8 cellular contexts compared by ENCODE assay signal in genomic region chr17:45316271-45317112, GRCh38. TPM values are rescaled to one million over a fixed set of nuclear protein-coding genes. Genes with fewer than 3 reads are reported as not detected.
A peak's percentile ranks its signal among the peaks of the same experiment; 100 is the strongest.
DNase-seq lines count a peak whose midpoint lies in the region; ATAC-seq and TF ChIP-seq lines count a peak whose summit lies in the region.

MAP3K14 (minus strand) TSS chr17:45317020; CDS start chr17:45290745, 26,275 bp downstream.

- TF ChIP-seq CTCF in C4-2B (conservative IDR thresholded peaks at IDR 0.05): no peak; the same call in 1 of the 2 replicates
- TF ChIP-seq CTCF in HL-60 (IDR thresholded peaks at IDR 0.05; ENCODE audit: insufficient read depth, low read length): no peak
- peak; percentile 5 for TF ChIP-seq CTCF in osteocyte (IDR thresholded peaks at IDR 0.05)

- H3K27me3 Mint-ChIP-seq in osteocyte (ENCODE audit: unreplicated experiment): no peaks in the 10 kb centered on the region

- peaks cover 85% of the 10 kb centered on the region for H3K4me1 Mint-ChIP-seq in osteocyte (ENCODE audit: unreplicated experiment)

- peak within 1 kb of the TSS; percentile 96 to 99 for H3K27ac Mint-ChIP-seq in activated naive CD4-positive, alpha-beta T cell treated with anti-CD3 and anti-CD28 coated beads, Interleukin-2, amount 50 U/mL, for 72 hours
- peak within 1 kb of the TSS; percentile 91 for H3K27ac Mint-ChIP-seq in osteocyte (ENCODE audit: unreplicated experiment)

- in situ Hi-C loops in SK-MEL-5 (cut with HindIII; ENCODE audit: low pct_unique_long_range_greater_than_20kb, low sequenced_read_pairs): no loop called here

- H3K36me3 Mint-ChIP-seq in activated naive CD4-positive, alpha-beta T cell treated with anti-CD3 and anti-CD28 coated beads, Interleukin-2, amount 50 U/mL, for 72 hours: peaks cover 27 to 34% of the 10 kb centered on the region in 2 donors
- no peaks in the 10 kb centered on the region for H3K36me3 Mint-ChIP-seq in osteocyte (ENCODE audit: unreplicated experiment)

- H3K4me3 ChIP-seq in HL-60 (replicated peaks; ENCODE audit: insufficient read depth, low read length): peak within 1 kb of the TSS; percentile 70

- no peaks in the 10 kb centered on the region for H3K27me3 ChIP-seq in HL-60 (ENCODE audit: insufficient read depth, poor library complexity, severe bottlenecking)

- intact Hi-C loops in head of caudate nucleus (cut with DNase I): loop anchor here (5.0 kb wide), 2 partner anchors 39 to 154 kb away; partner anchors contain the start of gene HEXIM2

- H3K27ac ChIP-seq in C4-2B: peak within 1 kb of the TSS; percentile 92
- peak within 1 kb of the TSS; percentile 80 for H3K27ac ChIP-seq in HL-60 (replicated peaks)

- ATAC-seq in GM19328 (IDR thresholded peaks at IDR 0.05; ENCODE audit: unreplicated experiment): peak; percentile 22
- ATAC-seq in activated naive CD4-positive, alpha-beta T cell treated with anti-CD3 and anti-CD28 coated beads, Interleukin-2, amount 50 U/mL, for 72 hours: peak in 1 of 2 donors; percentile 3

- H3K4me3 Mint-ChIP-seq in osteocyte (ENCODE audit: unreplicated experiment): peak within 1 kb of the TSS; percentile 90

- no peaks in the 10 kb centered on the region for H3K9me3 Mint-ChIP-seq in activated naive CD4-positive, alpha-beta T cell treated with anti-CD3 and anti-CD28 coated beads, Interleukin-2, amount 50 U/mL, for 72 hours
- H3K9me3 Mint-ChIP-seq in osteocyte (ENCODE audit: unreplicated experiment): no peaks in the 10 kb centered on the region

- peak; percentile 64 to 69 for DNase-seq in HL-60 (ENCODE audit: low read depth in 1 of 2, low spot score in 1 of 2)
- peak; percentile 64 for DNase-seq in SK-MEL-5 (ENCODE audit: low read depth, low spot score)
- DNase-seq in activated naive CD4-positive, alpha-beta T cell treated with anti-CD3 and anti-CD28 coated beads, Interleukin-2, amount 50 U/mL, for 72 hours (ENCODE audit: low spot score in 2 of 2): peak; percentile 68 to 72
- DNase-seq in head of caudate nucleus: peak in 40 of 42 donors; percentile 35 to 76 (median 60)
- DNase-seq in osteocyte (ENCODE audit: extremely low spot score, unreplicated experiment): peak; percentile 92
- DNase-seq in NCI-H2196 (lab: John Stamatoyannopoulos, UW; ENCODE audit: unreplicated experiment): no peak

RNA-seq across cellular contexts. Expression of gene MAP3K14, which starts in this region (rescaled TPM):
- total RNA-seq in SK-MEL-5 (2014; rRNA removed; shearing (Covaris generic)): 1.3 TPM in 2 replicates
- 5.0 and 6.8 TPM in 2 replicates for polyA plus RNA-seq in SK-MEL-5 (2015; cell fraction: cytosol; rRNA removed)
- polyA plus RNA-seq in SK-MEL-5 (2015; cell fraction: nucleus; rRNA removed): 10.1 and 12.8 TPM in 2 replicates
- 10 to 100 TPM; 38.4 to 54.4 TPM for total RNA-seq in activated naive CD4-positive, alpha-beta T cell treated with anti-CD3 and anti-CD28 coated beads, Interleukin-2, amount 50 U/mL, for 72 hours
- total RNA-seq in osteocyte: 12.7 and 13.2 TPM in 2 replicates
